ENCODE assay signal across 17 cellular contexts in genomic region chr2:120203341-120204021, GRCh38. TPM values are rescaled to one million over a fixed set of nuclear protein-coding genes. Genes with fewer than 3 reads are reported as not detected.
DNase-seq lines count a peak whose midpoint lies in the region; ATAC-seq, FAIRE-seq and TF ChIP-seq lines count a peak whose summit lies in the region.
"Had no signal": no experiment of that assay in that cellular context is flagged by ENCODE, and none has a peak within 500 bp of the region (broad histone marks: within the 10 kb centered on the region; RNA-seq: fewer than 3 reads in every experiment).

No MANE protein-coding gene starts in this region.

- FAIRE-seq in small intestine (lab: Jason Lieb, UNC), result no peak

- ATAC-seq in PC-3, result no peak
- ATAC-seq: naive thymus-derived CD8-positive, alpha-beta T cell; T-cell had no signal

- H4K20me1 ChIP-seq in OCI-LY1 (ENCODE audit: insufficient read depth, low read length) (no peaks in the 10 kb centered on the region), PC-3 (ENCODE audit: low read length) (no peaks in the 10 kb centered on the region)

- H3K27ac ChIP-seq in OCI-LY1 (ENCODE audit: low read depth, low read length, poor library complexity, severe bottlenecking), result no peak overlapping the region
- peak overlapping the region in 2 of 5 donors; percentile 26 to 54 for H3K27ac ChIP-seq in stomach
- no peak overlapping the region for H3K27ac ChIP-seq in small intestine (ENCODE audit: low read depth in 1 of 2, low read length in 1 of 2)
- H3K27ac ChIP-seq in PC-3 (ENCODE audit: low read length), result no peak overlapping the region
- H3K27ac ChIP-seq: VCaP had no signal

- H3K27me3 ChIP-seq in OCI-LY1 (ENCODE audit: insufficient read depth, low read length), result no peaks in the 10 kb centered on the region
- no peaks in the 10 kb centered on the region for H3K27me3 ChIP-seq in stomach
- H3K27me3 ChIP-seq in small intestine (ENCODE audit: control insufficient read depth in 2 of 2, insufficient read depth in 2 of 2, low read length in 2 of 2), result no peaks in the 10 kb centered on the region
- no peaks in the 10 kb centered on the region for H3K27me3 ChIP-seq in PC-3 (ENCODE audit: low read length)

- intact Hi-C loops in stomach (cut with DNase I; ENCODE audit: low total_unique reads) (no loop called here), PC-3 (cut with micrococcal nuclease) (no loop called here)

- H3K9ac ChIP-seq in OCI-LY1 (ENCODE audit: low read length) (no peak overlapping the region; the same call in 1 of the 2 replicates), PC-3 (ENCODE audit: low read length) (no peak overlapping the region)

- no peaks in the 10 kb centered on the region for H3K9me2 ChIP-seq in OCI-LY1 (ENCODE audit: low read depth, low read length)
- H3K9me2 ChIP-seq in PC-3 (replicated peaks; ENCODE audit: low read length), result no peaks in the 10 kb centered on the region

- no TSS peak for BruUV-seq in PC-3 (replicated peaks; lab: Mats Ljungman, UMichigan)

- H3K79me2 ChIP-seq in OCI-LY1 (ENCODE audit: insufficient read depth, low read length) (no peaks in the 10 kb centered on the region), PC-3 (ENCODE audit: low read length) (no peaks in the 10 kb centered on the region)

- peaks cover 31% of the 10 kb centered on the region for H3K4me1 ChIP-seq in OCI-LY1 (ENCODE audit: insufficient read depth, low read length, severe bottlenecking)
- peaks cover 0 to 15% (median 0%) of the 10 kb centered on the region in 4 donors for H3K4me1 ChIP-seq in stomach
- H3K4me1 ChIP-seq in small intestine (ENCODE audit: control insufficient read depth in 2 of 2, insufficient read depth in 1 of 2, low read depth in 1 of 2, low read length in 1 of 2), result peaks cover 0 to 2% of the 10 kb centered on the region in 2 donors
- no peaks in the 10 kb centered on the region for H3K4me1 ChIP-seq in PC-3 (ENCODE audit: insufficient read depth, low read length)

- WGBS in stomach, 5 donors, result 65 to 77% (median 77%) methylated on average over 8 to 9 of the region's 9 CpGs
- 63 to 69% (median 63%) methylated on average over 9 of the region's 9 CpGs for WGBS in small intestine, 3 donors

- peak overlapping the region; percentile 49; the same call in 1 of the 2 replicates for H2AFZ ChIP-seq in OCI-LY1 (ENCODE audit: low read length)
- no peak overlapping the region for H2AFZ ChIP-seq in PC-3 (ENCODE audit: low read length)

- H3F3A ChIP-seq in OCI-LY1 (ENCODE audit: insufficient read depth, low read length) (no peaks in the 10 kb centered on the region), PC-3 (ENCODE audit: low read length, unreplicated experiment) (no peaks in the 10 kb centered on the region)

- H3K4me2 ChIP-seq in OCI-LY1 (ENCODE audit: low read length) (no peak overlapping the region; the same call in 1 of the 2 replicates), PC-3 (ENCODE audit: low read length) (no peak overlapping the region)

- no peak for TF ChIP-seq POLR2A in stomach (IDR thresholded peaks at IDR 0.05)

- no peak for TF ChIP-seq EP300 in stomach (IDR thresholded peaks at IDR 0.05)

- peaks cover under 1% of the 10 kb centered on the region; the same call in 1 of the 2 replicates for H3K9me3 ChIP-seq in OCI-LY1 (ENCODE audit: low read length)
- peaks cover 0 to 1% (median under 1%) of the 10 kb centered on the region in 4 donors for H3K9me3 ChIP-seq in stomach
- no peaks in the 10 kb centered on the region for H3K9me3 ChIP-seq in small intestine (ENCODE audit: control insufficient read depth, low read depth)
- H3K9me3 ChIP-seq in PC-3 (ENCODE audit: low read length), result no peaks in the 10 kb centered on the region

- H3K4me3 ChIP-seq in OCI-LY1 (ENCODE audit: low read depth, low read length, poor library complexity, severe bottlenecking), result no peak overlapping the region
- H3K4me3 ChIP-seq in stomach, result no peak overlapping the region
- H3K4me3 ChIP-seq in small intestine (ENCODE audit: low read depth in 1 of 2, low read length in 2 of 2), result no peak overlapping the region
- no peak overlapping the region for H3K4me3 ChIP-seq in PC-3 (ENCODE audit: low read length)
- H3K4me3 ChIP-seq: lung had no signal

- no peaks in the 10 kb centered on the region; the same call in 1 of the 2 replicates for H3K36me3 ChIP-seq in OCI-LY1 (ENCODE audit: insufficient read depth, low read length)
- H3K36me3 ChIP-seq in stomach, result no peaks in the 10 kb centered on the region
- H3K36me3 ChIP-seq in small intestine (ENCODE audit: control insufficient read depth in 2 of 2, insufficient read depth in 2 of 2, low read length in 2 of 2), result no peaks in the 10 kb centered on the region
- no peaks in the 10 kb centered on the region for H3K36me3 ChIP-seq in PC-3 (ENCODE audit: low read depth, low read length)

- POLR2A ChIA-PET in PC-3 (lab: Charles Lee; ENCODE audit: unreplicated experiment), result no interaction called here

- TF ChIP-seq CTCF in OCI-LY1 (IDR thresholded peaks at IDR 0.05; ENCODE audit: low read length) (no peak), stomach (IDR thresholded peaks at IDR 0.05) (no peak), PC-3 (conservative IDR thresholded peaks at IDR 0.05; ENCODE audit: low read depth, low read length) (no peak)

- CTCF ChIA-PET in PC-3 (lab: Charles Lee), result no interaction called here

- peak; percentile 77 for DNase-seq in SIG-M5 treated with dmso at 0.1 percent for 504 hours (lab: John Stamatoyannopoulos, UW; ENCODE audit: unreplicated experiment)
- DNase-seq in SIG-M5 (lab: John Stamatoyannopoulos, UW), result no peak
- peak; percentile 17 for DNase-seq in iris pigment epithelial cell (ENCODE audit: low read depth)
- DNase-seq in stomach, result peak; percentile 26
- DNase-seq in DMS153 (lab: John Stamatoyannopoulos, UW), result no peak
- no peak for DNase-seq in small intestine
- no peak for DNase-seq in PC-3
- DNase-seq: ACHN; activated effector memory CD4-positive, alpha-beta T cell treated with Interleukin-2 at 50 U/mL for 16 hours; amygdala; COR-L47; naive thymus-derived CD8-positive, alpha-beta T cell; NCI-H1694 treated with DMSO at 0.1 percent for 48 hours; T-cell had no signal

RNA-seq across cellular contexts. Expression of gene TMEM185B, which starts 19.7 kb away (rescaled TPM):
- total RNA-seq in stomach (10 to 100 TPM; 13.6 to 47.8 (median 28.6) TPM), PC-3 (2014; rRNA removed) (67.5 and 83.6 TPM in 2 replicates)
- polyA plus RNA-seq in stomach (1 to 10 TPM; 1.5 to 4.5 (median 3.4) TPM), small intestine (10 to 100 TPM in 1 of 3 donors, 1 to 10 TPM in 2; 2.0 to 10.5 (median 3.2) TPM)

RNA-seq across cellular contexts. Expression of gene RALB, which starts 49.2 kb away (rescaled TPM):
- total RNA-seq in stomach, result 10 to 100 TPM; 26.3 to 44.6 (median 40.0) TPM
- polyA plus RNA-seq in stomach, result 10 to 100 TPM; 27.5 to 87.4 (median 52.7) TPM
- 10 to 100 TPM; 61.8 to 75.7 (median 74.9) TPM for polyA plus RNA-seq in small intestine
- 49.1 and 57.9 TPM in 2 replicates for total RNA-seq in PC-3 (2014; rRNA removed)

Comparison
In these comparisons a context has a peak if more than half of its experiments do, and no peak if none do; other contexts are left out.
1. DNase-seq: peak in SIG-M5 treated with dmso at 0.1 percent for 504 hours (single experiment), iris pigment epithelial cell (single experiment) and stomach (single experiment); none in SIG-M5 (single experiment), DMS153 (single experiment), small intestine (single experiment) and PC-3 (single experiment).